Comparison of ENCODE assay signal across 8 cellular contexts in the genomic region with DNA sequence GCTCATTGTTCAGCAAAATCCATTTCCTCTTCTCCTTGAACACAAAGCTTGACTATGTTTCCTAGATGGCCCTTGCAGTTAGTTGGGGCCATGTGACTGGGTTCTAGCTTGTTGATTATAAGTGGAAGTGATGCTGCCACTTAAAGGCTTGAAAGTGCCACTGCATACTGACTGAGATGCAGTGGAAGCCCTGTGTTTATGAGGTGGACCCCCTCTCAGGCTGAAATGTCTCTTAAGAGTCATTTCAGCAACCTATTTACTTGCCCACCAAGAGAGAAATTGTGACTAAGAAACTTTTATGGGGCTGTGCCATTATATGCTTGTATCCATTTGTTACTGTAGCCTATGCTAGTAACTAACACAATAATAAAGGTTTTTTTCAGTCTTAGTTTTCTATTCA. TPM values are rescaled to one million over a fixed set of nuclear protein-coding genes. Genes with fewer than 3 reads are reported as not detected.
DNase-seq lines count a peak whose midpoint lies in the region; ATAC-seq and TF ChIP-seq lines count a peak whose summit lies in the region.

No MANE protein-coding gene starts in this region.

- no peaks in the 10 kb centered on the region for H3K9me3 Mint-ChIP-seq in activated naive CD4-positive, alpha-beta T cell treated with anti-CD3 and anti-CD28 coated beads for 36 hours
- H3K9me3 Mint-ChIP-seq in endothelial cell (ENCODE audit: unreplicated experiment) (no peaks in the 10 kb centered on the region), natural killer cell (no peaks in the 10 kb centered on the region)

- CTCF ChIA-PET in activated naive CD4-positive, alpha-beta T cell treated with anti-CD3 and anti-CD28 coated beads for 36 hours (lab: Charles Lee): interaction anchor here (0.6 to 2.7 kb wide), 17 partner anchors 13 to 531 kb away, joined by 3 to 19 read pairs (median 3); no protein-coding TSS in a partner anchor

- TF ChIP-seq CTCF in endothelial cell (IDR thresholded peaks at IDR 0.05; ENCODE audit: unreplicated experiment) (no peak), natural killer cell (IDR thresholded peaks at IDR 0.05) (peak; percentile 67)

- no peak overlapping the region for H3K4me3 Mint-ChIP-seq in activated naive CD4-positive, alpha-beta T cell treated with anti-CD3 and anti-CD28 coated beads for 36 hours
- H3K4me3 Mint-ChIP-seq in endothelial cell (ENCODE audit: unreplicated experiment): no peak overlapping the region
- H3K4me3 Mint-ChIP-seq in natural killer cell: no peak overlapping the region

- no peaks in the 10 kb centered on the region for H3K36me3 Mint-ChIP-seq in activated naive CD4-positive, alpha-beta T cell treated with anti-CD3 and anti-CD28 coated beads for 36 hours (ENCODE audit: low read depth)
- H3K36me3 Mint-ChIP-seq in endothelial cell (ENCODE audit: low read depth, unreplicated experiment) (no peaks in the 10 kb centered on the region), natural killer cell (no peaks in the 10 kb centered on the region)

- ATAC-seq in natural killer cell: peak; percentile 72 to 92 (median 84)

- DNase-seq in activated naive CD4-positive, alpha-beta T cell treated with anti-CD3 and anti-CD28 coated beads for 36 hours: peak; percentile 47
- DNase-seq in activated naive CD4-positive, alpha-beta T cell (lab: John Stamatoyannopoulos, UW): no peak
- peak; percentile 34 for DNase-seq in NCI-H69 (lab: John Stamatoyannopoulos, UW)
- peak; percentile 11 for DNase-seq in endothelial cell (ENCODE audit: low spot score)
- DNase-seq in natural killer cell: no peak
- DNase-seq in retina: no peak
- no peak for DNase-seq in effector CD8-positive, alpha-beta T cell (lab: John Stamatoyannopoulos, UW)
- no peak for DNase-seq in GOT3 (lab: John Stamatoyannopoulos, UW)

- intact Hi-C loops in activated naive CD4-positive, alpha-beta T cell treated with anti-CD3 and anti-CD28 coated beads for 36 hours (cut with micrococcal nuclease): loop anchor here (1.0 to 2.0 kb wide), 3 partner anchors 46 to 99 kb away; no protein-coding TSS in a partner anchor
- intact Hi-C loops in natural killer cell (cut with micrococcal nuclease): loop anchor here (1.0 kb wide), 2 partner anchors 46 to 99 kb away; no protein-coding TSS in a partner anchor

- no peak overlapping the region for H3K27ac Mint-ChIP-seq in activated naive CD4-positive, alpha-beta T cell treated with anti-CD3 and anti-CD28 coated beads for 36 hours
- H3K27ac Mint-ChIP-seq in endothelial cell (ENCODE audit: unreplicated experiment) (no peak overlapping the region), natural killer cell (no peak overlapping the region)

- peaks cover 18% of the 10 kb centered on the region for H3K4me1 Mint-ChIP-seq in activated naive CD4-positive, alpha-beta T cell treated with anti-CD3 and anti-CD28 coated beads for 36 hours (ENCODE audit: low read depth)
- H3K4me1 Mint-ChIP-seq in endothelial cell (ENCODE audit: unreplicated experiment): no peaks in the 10 kb centered on the region
- H3K4me1 Mint-ChIP-seq in natural killer cell: peaks cover 0 to 4% of the 10 kb centered on the region in 2 donors

- no peaks in the 10 kb centered on the region for H3K27me3 Mint-ChIP-seq in activated naive CD4-positive, alpha-beta T cell treated with anti-CD3 and anti-CD28 coated beads for 36 hours (ENCODE audit: low read depth)
- H3K27me3 Mint-ChIP-seq in endothelial cell (ENCODE audit: unreplicated experiment) (no peaks in the 10 kb centered on the region), natural killer cell (ENCODE audit: low read depth in 2 of 2) (peaks cover 9% of the 10 kb centered on the region in 2 donors)

RNA-seq across cellular contexts. Expression of gene ANP32A, which starts 8.4 kb away (rescaled TPM):
- 100 to 1,000 TPM; 216 to 245 TPM for total RNA-seq in activated naive CD4-positive, alpha-beta T cell treated with anti-CD3 and anti-CD28 coated beads for 36 hours
- total RNA-seq in endothelial cell (ENCODE audit: unreplicated experiment) (248 TPM), natural killer cell (100 to 1,000 TPM; 133 to 150 (median 148) TPM)

Comparison
In these comparisons a context has a peak if more than half of its experiments do, and no peak if none do; other contexts are left out.
1. DNase-seq: peak in activated naive CD4-positive, alpha-beta T cell treated with anti-CD3 and anti-CD28 coated beads for 36 hours (single experiment), NCI-H69 (single experiment) and endothelial cell (single experiment); none in activated naive CD4-positive, alpha-beta T cell (0 of 4), natural killer cell (single experiment), retina (single experiment), effector CD8-positive, alpha-beta T cell (single experiment) and GOT3 (single experiment).